10 cellular contexts compared by ENCODE assay signal in genomic region chr14:70909788-70910614, GRCh38. TPM values are rescaled to one million over a fixed set of nuclear protein-coding genes. Genes with fewer than 3 reads are reported as not detected.
DNase-seq lines count a peak whose midpoint lies in the region; ATAC-seq and TF ChIP-seq lines count a peak whose summit lies in the region.
"Had no signal": no experiment of that assay in that cellular context is flagged by ENCODE, and none has a peak within 500 bp of the region (broad histone marks: within the 10 kb centered on the region; RNA-seq: fewer than 3 reads in every experiment).

No MANE protein-coding gene starts in this region.

- H3K36me3 Mint-ChIP-seq in H9 (ENCODE audit: insufficient read depth in 1 of 3, low read depth in 3 of 3), result peaks cover 0 to 2% (median 0%) of the 10 kb centered on the region in 3 experiments; a peak in 1 of 7 replicates
- H3K36me3 Mint-ChIP-seq in activated naive CD4-positive, alpha-beta T cell treated with anti-CD3 and anti-CD28 coated beads, Interleukin-2, amount 50 U/mL, for 24 hours, result peaks cover 3% of the 10 kb centered on the region

- H3K56ac ChIP-seq in H9 (ENCODE audit: insufficient read length, low read depth, low read length), result no peak overlapping the region

- H4K5ac ChIP-seq in H9 (ENCODE audit: insufficient read length, low read depth, low read length), result no peak overlapping the region

- no peak overlapping the region for H3K23ac ChIP-seq in H9 (ENCODE audit: insufficient read length, low read depth, low read length)

- H3K27ac ChIP-seq in AG04450 (ENCODE audit: low read depth, low read length), result no peak overlapping the region
- no peak overlapping the region for H3K27ac ChIP-seq in H9 (ENCODE audit: insufficient read length, low read depth, low read length)

- H4K8ac ChIP-seq in H9 (replicated peaks; ENCODE audit: insufficient read length, low read depth, low read length), result no peak overlapping the region

- H2BK120ac ChIP-seq in H9 (ENCODE audit: low read depth, low read length, poor library complexity, severe bottlenecking), result no peak overlapping the region

- H3K79me2 ChIP-seq in H9 (ENCODE audit: insufficient read depth, low read length), result peaks cover 30% of the 10 kb centered on the region; the same call in 1 of the 2 replicates

- no peak overlapping the region for H3K9ac ChIP-seq in H9 (ENCODE audit: extremely low read depth, insufficient read length, low read length)

- H3K4me2 ChIP-seq in H9 (ENCODE audit: insufficient read depth, insufficient read length, low read length), result peak overlapping the region; percentile 92

- peaks cover 5% of the 10 kb centered on the region for H3K23me2 ChIP-seq in H9 (ENCODE audit: insufficient read length, low read depth, low read length, poor library complexity, severe bottlenecking)

- WGBS in H9 (ENCODE audit: extremely low coverage, insufficient read length, low lambda C conversion rate), result no CpG with 5 or more reads among the region's 10 CpGs

- no peaks in the 10 kb centered on the region for H3K27me3 ChIP-seq in AG04450 (ENCODE audit: control insufficient read depth, insufficient read depth, low read length)
- no peaks in the 10 kb centered on the region for H3K27me3 ChIP-seq in H9 (ENCODE audit: insufficient read depth, low read length)
- H3K27me3 ChIP-seq: tibial nerve had no signal

- no peak overlapping the region for H2AK5ac ChIP-seq in H9 (ENCODE audit: insufficient read length, low read length)

- H3K79me1 ChIP-seq in H9 (ENCODE audit: insufficient read depth, low read depth, low read length, poor library complexity, severe bottlenecking), result peaks cover 7% of the 10 kb centered on the region

- H3K4ac ChIP-seq in H9 (ENCODE audit: low read depth, low read length), result no peak overlapping the region

- H2BK15ac ChIP-seq in H9 (ENCODE audit: low read depth, low read length), result no peak overlapping the region

- H3K4me3 Mint-ChIP-seq in H9, result peak overlapping the region; percentile 42 to 96
- H3K4me3 Mint-ChIP-seq in activated naive CD4-positive, alpha-beta T cell treated with anti-CD3 and anti-CD28 coated beads, Interleukin-2, amount 50 U/mL, for 24 hours, result peak overlapping the region; percentile 88

- H3K14ac ChIP-seq in H9 (ENCODE audit: insufficient read depth, low read length), result no peak overlapping the region

- H3K9me3 ChIP-seq in AG04450 (ENCODE audit: control insufficient read depth, insufficient read depth, low read length), result no peaks in the 10 kb centered on the region; the same call in 1 of the 2 replicates
- H3K9me3 ChIP-seq in H9 (ENCODE audit: control insufficient read depth, low read depth, low read length), result no peaks in the 10 kb centered on the region
- H3K9me3 ChIP-seq: tibial nerve had no signal

- H2BK20ac ChIP-seq in H9 (ENCODE audit: low read depth, low read length, poor library complexity, severe bottlenecking), result no peak overlapping the region

- no peak overlapping the region for H3K18ac ChIP-seq in H9 (ENCODE audit: insufficient read length, low read depth, low read length)

- no peaks in the 10 kb centered on the region; a peak in 1 of 5 replicates for H3K9me3 Mint-ChIP-seq in H9
- H3K9me3 Mint-ChIP-seq in activated naive CD4-positive, alpha-beta T cell treated with anti-CD3 and anti-CD28 coated beads, Interleukin-2, amount 50 U/mL, for 24 hours, result no peaks in the 10 kb centered on the region

- POLR2A ChIA-PET in AG04450 (lab: Yijun Ruan, JAX), result no interaction called here

- no peak overlapping the region for H4K91ac ChIP-seq in H9 (ENCODE audit: insufficient read length, low read depth, low read length)

- no peak for DNase-seq in AG04450 (ENCODE audit: low read depth, low spot score)
- no peak for DNase-seq in H9
- DNase-seq in kidney tubule cell (ENCODE audit: low spot score), result peak; percentile 47
- no peak for DNase-seq in omental fat pad (ENCODE audit: low spot score)
- DNase-seq in NCI-H2196 treated with DMSO at 0.1 percent for 48 hours (lab: John Stamatoyannopoulos, UW; ENCODE audit: unreplicated experiment), result no peak
- DNase-seq: SHP77 had no signal

- peaks cover 2% of the 10 kb centered on the region; the same call in 1 of the 2 replicates for H3K4me1 ChIP-seq in H9 (ENCODE audit: insufficient read depth, low read length)

- H3K27me3 Mint-ChIP-seq in H9 (ENCODE audit: low read depth), result 0 out of 2 replicates have a peak, but pooled peaks cover 1% of the 10 kb centered on the region
- no peaks in the 10 kb centered on the region for H3K27me3 Mint-ChIP-seq in activated naive CD4-positive, alpha-beta T cell treated with anti-CD3 and anti-CD28 coated beads, Interleukin-2, amount 50 U/mL, for 24 hours

- ATAC-seq in omental fat pad (ENCODE audit: low FRiP score), result no peak
- no peak for ATAC-seq in HG03457 (IDR thresholded peaks at IDR 0.05; ENCODE audit: unreplicated experiment)
- ATAC-seq in GM18502 (IDR thresholded peaks at IDR 0.05; ENCODE audit: poor library complexity, unreplicated experiment), result no peak

- H2BK12ac ChIP-seq in H9 (ENCODE audit: insufficient read length, low read depth, low read length), result no peak overlapping the region

- CTCF ChIA-PET in AG04450 (lab: Charles Lee), result interaction anchor here (0.5 to 1.2 kb wide), 3 partner anchors 45 to 63 kb away, joined by 3 to 4 read pairs (median 3); no protein-coding TSS in a partner anchor

- peaks cover 3% of the 10 kb centered on the region for H4K20me1 ChIP-seq in H9 (ENCODE audit: control insufficient read depth, insufficient read depth, insufficient read length)

- H2AFZ ChIP-seq in H9 (ENCODE audit: low read length), result no peak overlapping the region

- H3K27ac Mint-ChIP-seq in H9, result peak overlapping the region in 1 of 3 experiments; percentile 44; a peak in 3 of 7 replicates
- peak overlapping the region; percentile 93 for H3K27ac Mint-ChIP-seq in activated naive CD4-positive, alpha-beta T cell treated with anti-CD3 and anti-CD28 coated beads, Interleukin-2, amount 50 U/mL, for 24 hours

- TF ChIP-seq CTCF in AG04450 (IDR thresholded peaks at IDR 0.05; ENCODE audit: low read depth, low read length) (no peak), H9 (conservative IDR thresholded peaks at IDR 0.05) (no peak), omental fat pad (IDR thresholded peaks at IDR 0.05) (no peak)

- peak overlapping the region; percentile 89 for H3K4me3 ChIP-seq in AG04450 (ENCODE audit: low read depth, low read length)

- peaks cover 42 to 49% of the 10 kb centered on the region in 2 experiments for H3K4me1 Mint-ChIP-seq in H9
- H3K4me1 Mint-ChIP-seq in activated naive CD4-positive, alpha-beta T cell treated with anti-CD3 and anti-CD28 coated beads, Interleukin-2, amount 50 U/mL, for 24 hours, result peaks cover 72% of the 10 kb centered on the region

- H2BK5ac ChIP-seq in H9 (ENCODE audit: insufficient read length, low read length), result no peak overlapping the region

- H3T11ph ChIP-seq in H9 (ENCODE audit: low read length), result no peak overlapping the region

RNA-seq across cellular contexts. Expression of gene PCNX1, which starts 2.7 kb away (rescaled TPM):
- 47.1 and 54.2 TPM in 2 replicates for polyA plus RNA-seq in AG04450 (2011; rRNA removed)
- polyA minus RNA-seq in AG04450 (2011; rRNA and poly(A)+ RNA removed), result 144 and 163 TPM in 2 replicates
- total RNA-seq in H9 (2021) (48.0 and 48.6 TPM in 2 replicates), omental fat pad (10 to 100 TPM; 56.9 to 98.1 (median 83.3) TPM)
